Comparison of ENCODE assay signal across 36 cellular contexts in genomic region chr6:62175195-62175594, GRCh38.
"Had no signal": no experiment of that assay in that cellular context is flagged by ENCODE, and none has a peak within 500 bp of the region (broad histone marks: within the 10 kb centered on the region; RNA-seq: fewer than 3 reads in every experiment).

No MANE protein-coding gene starts in this region.

- H3K27me3 ChIP-seq: adrenal gland, ascending aorta, body of pancreas, brain microvascular endothelial cell, breast epithelium, cardiac muscle cell had no signal

- H3K9me3 ChIP-seq: adrenal gland, ascending aorta, body of pancreas, breast epithelium had no signal

- H3K36me3 ChIP-seq: adrenal gland, ascending aorta, brain microvascular endothelial cell, breast epithelium, cardiac muscle cell had no signal

- H3K4me3 Mint-ChIP-seq: activated naive CD4-positive, alpha-beta T cell treated with anti-CD3 and anti-CD28 coated beads for 36 hours; activated naive CD4-positive, alpha-beta T cell treated with anti-CD3 and anti-CD28 coated beads, Interleukin-2, amount 10 ng/mL, durations not matched to agents 7 days and 5 days; activated naive CD4-positive, alpha-beta T cell treated with anti-CD3 and anti-CD28 coated beads, Interleukin-2, amount 50 U/mL, for 24 hours; activated naive CD8-positive, alpha-beta T cell; activated naive CD8-positive, alpha-beta T cell treated with anti-CD3 and anti-CD28 coated beads for 36 hours; activated naive CD8-positive, alpha-beta T cell treated with anti-CD3 and anti-CD28 coated beads, Interleukin-2, amount 10 ng/mL, durations not matched to agents 7 days and 5 days; activated naive CD8-positive, alpha-beta T cell treated with anti-CD3 and anti-CD28 coated beads, Interleukin-2, amount 50 U/mL, for 24 hours; activated T-cell treated with anti-CD3 and anti-CD28 coated beads, Interleukin-2, amount 50 U/mL, for 24 hours; activated T-cell treated with anti-CD3 and anti-CD28 coated beads, Interleukin-2, amount 50 U/mL, for 4 hours; activated T-cell treated with anti-CD3 and anti-CD28 coated beads, Interleukin-2, amount 50 U/mL, for 72 hours; activated T-helper 1 cell treated with anti-CD3 and anti-CD28 coated beads, Interleukin-12 subunit alpha, Interleukin-12 subunit beta, Interleukin-2, Interleukin-4 antibody, amounts not matched to agents 30 ng/mL and 10 ng/mL and 1 ng/mL, durations not matched to agents 14 hours and 24 hours and 36 hours; activated T-helper 17 cell treated with anti-CD3 and anti-CD28 coated beads, Interleukin-2, amount 50 U/mL, for 72 hours; brain; central memory CD8-positive, alpha-beta T cell had no signal

- H3K36me3 Mint-ChIP-seq: activated naive CD4-positive, alpha-beta T cell treated with anti-CD3 and anti-CD28 coated beads, Interleukin-2, amount 10 ng/mL, durations not matched to agents 7 days and 5 days; activated naive CD4-positive, alpha-beta T cell treated with anti-CD3 and anti-CD28 coated beads, Interleukin-2, amount 50 U/mL, for 24 hours; activated naive CD8-positive, alpha-beta T cell; activated naive CD8-positive, alpha-beta T cell treated with anti-CD3 and anti-CD28 coated beads for 36 hours; activated naive CD8-positive, alpha-beta T cell treated with anti-CD3 and anti-CD28 coated beads, Interleukin-2, amount 10 ng/mL, durations not matched to agents 7 days and 5 days had no signal

- H3K4me1 ChIP-seq: adrenal gland, ascending aorta, body of pancreas, breast epithelium had no signal

- DNase-seq: activated effector memory CD4-positive, alpha-beta T cell treated with anti-CD3 and anti-CD28 coated beads, Interleukin-2, amount 50 U/mL, for 16 hours; activated effector memory CD4-positive, alpha-beta T cell treated with Interleukin-2 at 50 U/mL for 16 hours; activated gamma-delta T cell; activated gamma-delta T cell treated with Interleukin-2 at 50 U/mL for 16 hours; activated naive CD4-positive, alpha-beta T cell; activated naive CD4-positive, alpha-beta T cell treated with anti-CD3 and anti-CD28 coated beads for 36 hours; activated naive CD4-positive, alpha-beta T cell treated with anti-CD3 and anti-CD28 coated beads, Interleukin-2, amount 10 ng/mL, durations not matched to agents 7 days and 5 days; activated naive CD4-positive, alpha-beta T cell treated with anti-CD3 and anti-CD28 coated beads, Interleukin-2, amount 50 U/mL, for 16 hours; activated naive CD8-positive, alpha-beta T cell treated with anti-CD3 and anti-CD28 coated beads for 36 hours; activated naive CD8-positive, alpha-beta T cell treated with anti-CD3 and anti-CD28 coated beads, Interleukin-2, amount 10 ng/mL, durations not matched to agents 7 days and 5 days; activated naive CD8-positive, alpha-beta T cell treated with anti-CD3 and anti-CD28 coated beads, Interleukin-2, amount 50 U/mL, for 24 hours; activated T-cell treated with anti-CD3 and anti-CD28 coated beads, Interleukin-2, amount 50 U/mL, for 24 hours; activated T-cell treated with anti-CD3 and anti-CD28 coated beads, Interleukin-2, amount 50 U/mL, for 4 hours; activated T-cell treated with anti-CD3 and anti-CD28 coated beads, Interleukin-2, amount 50 U/mL, for 48 hours; activated T-cell treated with anti-CD3 and anti-CD28 coated beads, Interleukin-2, amount 50 U/mL, for 72 hours; adrenal gland; amniotic stem cell; amygdala; anterior cingulate cortex; aorta; body of pancreas; brain microvascular endothelial cell; caudate nucleus; central memory CD4-positive, alpha-beta T cell; cerebellar nuclear complex had no signal

- H3K9me3 Mint-ChIP-seq: brain had no signal

- H3K27ac Mint-ChIP-seq: activated naive CD4-positive, alpha-beta T cell treated with anti-CD3 and anti-CD28 coated beads for 36 hours; activated naive CD4-positive, alpha-beta T cell treated with anti-CD3 and anti-CD28 coated beads, Interleukin-2, amount 10 ng/mL, durations not matched to agents 7 days and 5 days; activated naive CD4-positive, alpha-beta T cell treated with anti-CD3 and anti-CD28 coated beads, Interleukin-2, amount 50 U/mL, for 24 hours; activated naive CD4-positive, alpha-beta T cell treated with anti-CD3 and anti-CD28 coated beads, Interleukin-2, amount 50 U/mL, for 72 hours; activated naive CD8-positive, alpha-beta T cell; activated naive CD8-positive, alpha-beta T cell treated with anti-CD3 and anti-CD28 coated beads for 36 hours; activated naive CD8-positive, alpha-beta T cell treated with anti-CD3 and anti-CD28 coated beads, Interleukin-2, amount 10 ng/mL, durations not matched to agents 7 days and 5 days; activated naive CD8-positive, alpha-beta T cell treated with anti-CD3 and anti-CD28 coated beads, Interleukin-2, amount 50 U/mL, for 24 hours; activated T-cell treated with anti-CD3 and anti-CD28 coated beads, Interleukin-2, amount 50 U/mL, for 24 hours; activated T-cell treated with anti-CD3 and anti-CD28 coated beads, Interleukin-2, amount 50 U/mL, for 72 hours; activated T-helper 1 cell treated with anti-CD3 and anti-CD28 coated beads, Interleukin-12 subunit alpha, Interleukin-12 subunit beta, Interleukin-2, Interleukin-4 antibody, amounts not matched to agents 30 ng/mL and 10 ng/mL and 1 ng/mL, durations not matched to agents 14 hours and 24 hours and 36 hours; activated T-helper 17 cell treated with anti-CD3 and anti-CD28 coated beads, Interleukin-2, amount 50 U/mL, for 72 hours; activated T-helper 2 cell treated with anti-CD3 and anti-CD28 coated beads, Interferon-gamma antibody, Interleukin-2, Interleukin-4, amounts not matched to agents 10 μg/mL and 5 μg/mL and 100 μg/mL, durations not matched to agents 14 hours and 24 hours and 36 hours; brain had no signal

- H3K4me3 ChIP-seq: adrenal gland, ascending aorta, body of pancreas, breast epithelium, cardiac muscle cell had no signal

- H3K4me1 Mint-ChIP-seq: activated naive CD4-positive, alpha-beta T cell treated with anti-CD3 and anti-CD28 coated beads, Interleukin-2, amount 10 ng/mL, durations not matched to agents 7 days and 5 days; activated naive CD4-positive, alpha-beta T cell treated with anti-CD3 and anti-CD28 coated beads, Interleukin-2, amount 50 U/mL, for 24 hours; activated naive CD8-positive, alpha-beta T cell treated with anti-CD3 and anti-CD28 coated beads for 36 hours; activated naive CD8-positive, alpha-beta T cell treated with anti-CD3 and anti-CD28 coated beads, Interleukin-2, amount 10 ng/mL, durations not matched to agents 7 days and 5 days; activated naive CD8-positive, alpha-beta T cell treated with anti-CD3 and anti-CD28 coated beads, Interleukin-2, amount 50 U/mL, for 24 hours; activated T-helper 17 cell treated with anti-CD3 and anti-CD28 coated beads, Interleukin-2, amount 50 U/mL, for 72 hours; brain; central memory CD8-positive, alpha-beta T cell had no signal

- H3K27ac ChIP-seq: adrenal gland, ascending aorta, body of pancreas, brain microvascular endothelial cell, breast epithelium, cardiac muscle cell had no signal

- H3K27me3 Mint-ChIP-seq: activated naive CD4-positive, alpha-beta T cell treated with anti-CD3 and anti-CD28 coated beads, Interleukin-2, amount 10 ng/mL, durations not matched to agents 7 days and 5 days; activated naive CD4-positive, alpha-beta T cell treated with anti-CD3 and anti-CD28 coated beads, Interleukin-2, amount 50 U/mL, for 24 hours; activated naive CD8-positive, alpha-beta T cell; activated naive CD8-positive, alpha-beta T cell treated with anti-CD3 and anti-CD28 coated beads for 36 hours; activated naive CD8-positive, alpha-beta T cell treated with anti-CD3 and anti-CD28 coated beads, Interleukin-2, amount 10 ng/mL, durations not matched to agents 7 days and 5 days; activated naive CD8-positive, alpha-beta T cell treated with anti-CD3 and anti-CD28 coated beads, Interleukin-2, amount 50 U/mL, for 24 hours; activated T-cell treated with anti-CD3 and anti-CD28 coated beads, Interleukin-2, amount 50 U/mL, for 24 hours; activated T-helper 17 cell treated with anti-CD3 and anti-CD28 coated beads, Interleukin-2, amount 50 U/mL, for 72 hours; brain; central memory CD8-positive, alpha-beta T cell had no signal

- ATAC-seq: activated naive CD4-positive, alpha-beta T cell treated with anti-CD3 and anti-CD28 coated beads, Interleukin-2, amount 50 U/mL, for 72 hours; activated naive CD8-positive, alpha-beta T cell treated with anti-CD3 and anti-CD28 coated beads, Interleukin-2, amount 50 U/mL, for 24 hours; activated T-cell treated with anti-CD3 and anti-CD28 coated beads, Interleukin-2, amount 50 U/mL, for 4 hours; activated T-cell treated with anti-CD3 and anti-CD28 coated beads, Interleukin-2, amount 50 U/mL, for 72 hours; activated T-helper 17 cell treated with anti-CD3 and anti-CD28 coated beads, Interleukin-2, amount 50 U/mL, for 72 hours; body of pancreas had no signal
